10 cellular contexts compared by ENCODE assay signal in the genomic region with DNA sequence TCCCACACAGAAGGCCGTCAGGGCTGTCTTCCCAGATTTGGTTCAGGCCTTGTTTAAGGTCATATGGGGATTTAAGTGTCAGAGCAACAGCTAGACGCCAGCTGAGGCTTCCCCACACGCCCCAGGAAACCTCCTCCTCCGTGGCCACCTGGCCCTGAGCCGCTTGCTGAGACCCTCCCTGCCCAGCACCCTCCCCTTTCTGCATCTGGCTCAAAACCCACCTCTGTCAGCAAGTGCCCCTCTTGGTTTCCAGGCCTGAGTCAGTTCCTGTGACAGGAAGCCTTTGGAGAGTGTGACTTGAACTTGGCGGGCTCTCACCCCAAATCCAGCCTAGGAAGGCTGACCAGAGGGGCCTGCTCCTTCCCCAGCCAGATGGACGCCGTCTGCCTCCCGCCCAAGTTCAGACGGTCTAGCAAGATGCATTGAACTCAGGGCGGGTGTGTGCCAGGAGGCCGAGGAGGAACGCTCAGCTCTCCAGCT. TPM values are rescaled to one million over a fixed set of nuclear protein-coding genes. Genes with fewer than 3 reads are reported as not detected.
DNase-seq lines count a peak whose midpoint lies in the region; ATAC-seq and TF ChIP-seq lines count a peak whose summit lies in the region.
"Had no signal": no experiment of that assay in that cellular context is flagged by ENCODE, and none has a peak within 500 bp of the region (broad histone marks: within the 10 kb centered on the region; RNA-seq: fewer than 3 reads in every experiment).

No MANE protein-coding gene starts in this region.

- no peaks in the 10 kb centered on the region for H3K36me3 ChIP-seq in CD4-positive, CD25-positive, alpha-beta regulatory T cell (ENCODE audit: control insufficient read depth, insufficient read depth, low read length)
- no peaks in the 10 kb centered on the region for H3K36me3 ChIP-seq in Caco-2 (ENCODE audit: control insufficient read depth, insufficient read depth, low read length)

- peaks cover 5 to 71% (median 23%) of the 10 kb centered on the region in 4 donors for H3K4me1 Mint-ChIP-seq in CD4-positive, CD25-positive, alpha-beta regulatory T cell
- peaks cover 48% of the 10 kb centered on the region for H3K4me1 Mint-ChIP-seq in nephron
- H3K4me1 Mint-ChIP-seq in Caco-2 (ENCODE audit: low read depth, unreplicated experiment), result peaks cover 7% of the 10 kb centered on the region

- H3K4me1 ChIP-seq in CD4-positive, CD25-positive, alpha-beta regulatory T cell (ENCODE audit: control insufficient read depth, insufficient read depth, low read length, poor library complexity, severe bottlenecking), result peaks cover 47% of the 10 kb centered on the region
- peaks cover 12% of the 10 kb centered on the region for H3K4me1 ChIP-seq in Caco-2

- no peaks in the 10 kb centered on the region for H3K9me3 ChIP-seq in CD4-positive, CD25-positive, alpha-beta regulatory T cell (ENCODE audit: control insufficient read depth in 2 of 2, low read length in 2 of 2)
- no peaks in the 10 kb centered on the region for H3K9me3 ChIP-seq in Caco-2

- H3K4me3 ChIP-seq in CD4-positive, CD25-positive, alpha-beta regulatory T cell (ENCODE audit: low read depth, low read length), result no peak overlapping the region
- H3K4me3 ChIP-seq in epithelial cell of proximal tubule (ENCODE audit: low read depth, low read length) (peak overlapping the region; percentile 92), Caco-2 (ENCODE audit: low read depth, low read length) (no peak overlapping the region)

- H3K36me3 Mint-ChIP-seq in CD4-positive, CD25-positive, alpha-beta regulatory T cell, result no peaks in the 10 kb centered on the region
- H3K36me3 Mint-ChIP-seq in nephron (ENCODE audit: low read depth) (peaks cover 4% of the 10 kb centered on the region), Caco-2 (ENCODE audit: insufficient read depth, unreplicated experiment) (peaks cover 5% of the 10 kb centered on the region)

- H3K27me3 Mint-ChIP-seq in CD4-positive, CD25-positive, alpha-beta regulatory T cell, result no peaks in the 10 kb centered on the region
- H3K27me3 Mint-ChIP-seq in nephron (ENCODE audit: low read depth) (peaks cover 9% of the 10 kb centered on the region), Caco-2 (ENCODE audit: insufficient read depth, unreplicated experiment) (no peaks in the 10 kb centered on the region)

- no TSS peak for BruUV-seq in Caco-2 (replicated peaks; lab: Mats Ljungman, UMichigan)

- H3K27ac Mint-ChIP-seq in CD4-positive, CD25-positive, alpha-beta regulatory T cell, result peak overlapping the region; percentile 73 to 92 (median 76)
- peak overlapping the region; percentile 91 to 98 (median 98) for H3K27ac Mint-ChIP-seq in nephron
- no peak overlapping the region for H3K27ac Mint-ChIP-seq in Caco-2 (ENCODE audit: unreplicated experiment)

- H3K27ac ChIP-seq in CD4-positive, CD25-positive, alpha-beta regulatory T cell (ENCODE audit: insufficient read depth, low read length, poor library complexity, severe bottlenecking), result peak overlapping the region; percentile 67

- POLR2A ChIA-PET in Caco-2 (lab: Charles Lee), result no interaction called here

- TF ChIP-seq CTCF in epithelial cell of proximal tubule (conservative IDR thresholded peaks at IDR 0.05; ENCODE audit: low read depth, low read length), result no peak
- no peak for TF ChIP-seq CTCF in nephron (IDR thresholded peaks at IDR 0.05; ENCODE audit: unreplicated experiment in 3 of 3)
- no peak for TF ChIP-seq CTCF in Caco-2 (IDR thresholded peaks at IDR 0.05; ENCODE audit: insufficient read depth in 1 of 2, low read depth in 1 of 2, low read length in 1 of 2, severe bottlenecking in 1 of 2, unreplicated experiment in 1 of 2)
- no peak for TF ChIP-seq CTCF in GM10266 (IDR thresholded peaks at IDR 0.05; ENCODE audit: control insufficient read depth, insufficient read depth, low read depth, missing control alignments)

- ATAC-seq in CD4-positive, CD25-positive, alpha-beta regulatory T cell (ENCODE audit: low read depth in 2 of 2), result no peak
- ATAC-seq in HG02840 (IDR thresholded peaks at IDR 0.05; ENCODE audit: low FRiP score, unreplicated experiment) (no peak), HG03159 (IDR thresholded peaks at IDR 0.05; ENCODE audit: unreplicated experiment) (no peak)

- H3K27me3 ChIP-seq in CD4-positive, CD25-positive, alpha-beta regulatory T cell (ENCODE audit: control insufficient read depth, insufficient read depth, low read length), result no peaks in the 10 kb centered on the region
- H3K27me3 ChIP-seq in Caco-2 (replicated peaks; ENCODE audit: control insufficient read depth, insufficient read depth, low read length), result no peaks in the 10 kb centered on the region

- peak overlapping the region; percentile 57 to 82 (median 72) for H3K4me3 Mint-ChIP-seq in CD4-positive, CD25-positive, alpha-beta regulatory T cell
- H3K4me3 Mint-ChIP-seq in nephron, result peak overlapping the region; percentile 74 to 87 (median 81)
- H3K4me3 Mint-ChIP-seq in Caco-2 (ENCODE audit: unreplicated experiment), result no peak overlapping the region

- CTCF ChIA-PET in Caco-2 (lab: Charles Lee), result interaction anchor here (0.6 to 4.3 kb wide), 6 partner anchors 10 to 229 kb away, joined by 3 to 39 read pairs (median 4); no protein-coding TSS in a partner anchor

- no peaks in the 10 kb centered on the region for H3K9me3 Mint-ChIP-seq in CD4-positive, CD25-positive, alpha-beta regulatory T cell
- H3K9me3 Mint-ChIP-seq in nephron, result no peaks in the 10 kb centered on the region
- no peaks in the 10 kb centered on the region for H3K9me3 Mint-ChIP-seq in Caco-2 (ENCODE audit: unreplicated experiment)

- intact Hi-C loops in Caco-2 (cut with micrococcal nuclease; ENCODE audit: unreplicated experiment), result loop anchor here (1.0 kb wide), 1 partner anchor 123 kb away; no protein-coding TSS in a partner anchor

- DNase-seq in CD4-positive, CD25-positive, alpha-beta regulatory T cell, result no peak
- DNase-seq in NCI-H524 treated with DMSO at 0.1 percent for 48 hours (lab: John Stamatoyannopoulos, UW), result peak; percentile 29
- no peak for DNase-seq in epithelial cell of proximal tubule (ENCODE audit: low read depth)
- DNase-seq in Caco-2, result no peak
- DNase-seq in GM10266 (ENCODE audit: extremely low spot score), result no peak
- DNase-seq: activated CD4-positive, alpha-beta T cell treated with anti-CD3 and anti-CD28 coated beads, Interleukin-2, amount 50 U/mL, for 48 hours; NCI-H2029 had no signal

RNA-seq across cellular contexts. Expression of gene FXYD2, which starts 0.6 kb away (rescaled TPM):
- total RNA-seq in CD4-positive, CD25-positive, alpha-beta regulatory T cell, result 4.0 TPM
- 10 to 100 TPM; 35.5 to 88.9 (median 72.3) TPM for polyA plus RNA-seq in CD4-positive, CD25-positive, alpha-beta regulatory T cell
- total RNA-seq in epithelial cell of proximal tubule (109 and 286 TPM in 2 replicates), Caco-2 (2022) (0.48 TPM in 1 of 2 replicates, not detected in the other)

RNA-seq across cellular contexts. Expression of gene DSCAML1, which starts 27.0 kb away (rescaled TPM):
- 1.6 TPM for total RNA-seq in CD4-positive, CD25-positive, alpha-beta regulatory T cell
- polyA plus RNA-seq in CD4-positive, CD25-positive, alpha-beta regulatory T cell, result under 1 TPM in 3 of 4 donors, not detected in 1; 0.08 to 0.34 (median 0.25) TPM
- total RNA-seq in epithelial cell of proximal tubule, result 0.29 and 4.0 TPM in 2 replicates
- not detected in 2 replicates for total RNA-seq in Caco-2 (2022)

RNA-seq across cellular contexts. Expression of gene FXYD6, which starts 52.5 kb away (rescaled TPM):
- not detected for total RNA-seq in CD4-positive, CD25-positive, alpha-beta regulatory T cell
- polyA plus RNA-seq in CD4-positive, CD25-positive, alpha-beta regulatory T cell, result not detected
- total RNA-seq in epithelial cell of proximal tubule (23.9 and 71.2 TPM in 2 replicates), Caco-2 (2022) (0.86 and 1.0 TPM in 2 replicates)

Comparison
In these comparisons a context has a peak if more than half of its experiments do, and no peak if none do; other contexts are left out.
1. RNA of gene FXYD2, which starts 0.6 kb away (total RNA-seq): 109 to 286 TPM in epithelial cell of proximal tubule; 4.0 TPM in CD4-positive, CD25-positive, alpha-beta regulatory T cell (single experiment) and 0.48 TPM in Caco-2; every median in the first group is over 10 times any median in the second.
2. RNA of gene FXYD6, which starts 52.5 kb away (total RNA-seq): 23.9 to 71.2 TPM in epithelial cell of proximal tubule; 0.86 to 1.0 TPM in Caco-2 and not detected in CD4-positive, CD25-positive, alpha-beta regulatory T cell (single experiment); every median in the first group is over 10 times any median in the second.